Comparison of ENCODE assay signal across 12 cellular contexts in genomic region chr12:6198556-6198955, GRCh38. TPM values are rescaled to one million over a fixed set of nuclear protein-coding genes. Genes with fewer than 3 reads are reported as not detected.
DNase-seq lines count a peak whose midpoint lies in the region; ATAC-seq and TF ChIP-seq lines count a peak whose summit lies in the region.
"Had no signal": no experiment of that assay in that cellular context is flagged by ENCODE, and none has a peak within 500 bp of the region (broad histone marks: within the 10 kb centered on the region; RNA-seq: fewer than 3 reads in every experiment).

No MANE protein-coding gene starts in this region.

- peaks cover 12% of the 10 kb centered on the region; the same call in 1 of the 2 replicates for H4K20me1 ChIP-seq in IMR-90 (ENCODE audit: insufficient read depth, low read length)

- H3K4ac ChIP-seq in IMR-90 (ENCODE audit: low read depth, low read length) = no peak overlapping the region

- TF ChIP-seq EP300 in tibial nerve (IDR thresholded peaks at IDR 0.05) = no peak

- peak overlapping the region; percentile 2 for H2AK9ac ChIP-seq in IMR-90 (replicated peaks; ENCODE audit: low read depth, low read length, poor library complexity)

- no peak overlapping the region for H3K4me2 ChIP-seq in IMR-90 (ENCODE audit: low read depth, low read length)

- dilution Hi-C loops in IMR-90 (cut with HindIII; ENCODE audit: low sequenced_read_pairs, unreplicated experiment) = no loop called here

- CTCF ChIA-PET in IMR-90 (lab: Yijun Ruan, JAX) = interaction anchor here (1.6 kb wide), 1 partner anchor 80 kb away, joined by 4 read pairs; no protein-coding TSS in a partner anchor

- no peaks in the 10 kb centered on the region for H3K36me3 ChIP-seq in IMR-90 (ENCODE audit: control insufficient read depth, insufficient read depth, low read length)
- no peaks in the 10 kb centered on the region for H3K36me3 ChIP-seq in mucosa of rectum (ENCODE audit: control insufficient read depth in 2 of 2, insufficient read depth in 2 of 2, low read length in 2 of 2)
- H3K36me3 ChIP-seq in tibial nerve = no peaks in the 10 kb centered on the region

- no peak overlapping the region for H2AFZ ChIP-seq in IMR-90 (replicated peaks; ENCODE audit: low read length, poor library complexity)

- H4K91ac ChIP-seq in IMR-90 (ENCODE audit: insufficient read depth, low read depth, low read length) = no peak overlapping the region

- BruUV-seq in IMR-90 (replicated peaks; lab: Mats Ljungman, UMichigan) = no TSS peak

- TF ChIP-seq RAD21 in IMR-90 (IDR thresholded peaks at IDR 0.05; ENCODE audit: low read length) = no peak

- H3K27me3 ChIP-seq in IMR-90 (ENCODE audit: control insufficient read depth, insufficient read depth, low read length) = no peaks in the 10 kb centered on the region; the same call in 1 of the 2 replicates
- H3K27me3 ChIP-seq in mucosa of rectum (ENCODE audit: control insufficient read depth in 2 of 2, insufficient read depth in 2 of 2, low read length in 2 of 2) = peaks cover 0 to 2% of the 10 kb centered on the region in 2 donors
- H3K27me3 ChIP-seq in tibial nerve = no peaks in the 10 kb centered on the region

- H3K27ac Mint-ChIP-seq in brain = peak overlapping the region in 3 of 5 experiments; percentile 71 to 83 (median 79)
- no peak overlapping the region for H3K27ac Mint-ChIP-seq in immature natural killer cell
- H3K27ac Mint-ChIP-seq: activated CD4-positive, alpha-beta memory T cell treated with anti-CD3 and anti-CD28 coated beads, Interleukin-2, amount 10 ng/mL, durations not matched to agents 7 days and 5 days; mesothelial cell of epicardium had no signal

- H2BK20ac ChIP-seq in IMR-90 (ENCODE audit: low read depth, low read length) = no peak overlapping the region; the same call in 1 of the 2 replicates

- peak overlapping the region; percentile 23; the same call in 1 of the 2 replicates for H2AK5ac ChIP-seq in IMR-90 (ENCODE audit: low read depth, low read length)

- POLR2A ChIA-PET in IMR-90 (lab: Charles Lee; ENCODE audit: unreplicated experiment) = no interaction called here

- H3K4me1 Mint-ChIP-seq in brain (peaks cover 73% of the 10 kb centered on the region), immature natural killer cell (peaks cover 5 to 6% of the 10 kb centered on the region in 2 donors)

- H2BK15ac ChIP-seq in IMR-90 (ENCODE audit: low read depth, low read length) = no peak overlapping the region

- no peak for ATAC-seq in IMR-90 (ENCODE audit: low read depth)

- peak overlapping the region; percentile 32; the same call in 1 of the 2 replicates for H2BK120ac ChIP-seq in IMR-90 (ENCODE audit: low read depth, low read length)

- intact Hi-C loops in IMR-90 (cut with micrococcal nuclease) = loop anchor here (5.0 kb wide), 1 partner anchor 269 kb away; no protein-coding TSS in a partner anchor

- H3K18ac ChIP-seq in IMR-90 (ENCODE audit: low read depth, low read length) = no peak overlapping the region

- H3K36me3 Mint-ChIP-seq in brain (no peaks in the 10 kb centered on the region), immature natural killer cell (no peaks in the 10 kb centered on the region)
- H3K36me3 Mint-ChIP-seq: mesothelial cell of epicardium had no signal

- H3K9me3 ChIP-seq in IMR-90 (ENCODE audit: control insufficient read depth, insufficient read depth, low read length) (no peaks in the 10 kb centered on the region), mucosa of rectum (ENCODE audit: control insufficient read depth in 2 of 2, low read length in 2 of 2) (no peaks in the 10 kb centered on the region), tibial nerve (no peaks in the 10 kb centered on the region)

- TF ChIP-seq POLR2A in IMR-90 (IDR thresholded peaks at IDR 0.05; ENCODE audit: low read depth, low read length) (no peak), tibial nerve (IDR thresholded peaks at IDR 0.05) (no peak)

- no peak for DNase-seq in IMR-90
- DNase-seq in tibial nerve (ENCODE audit: low spot score in 2 of 2) = no peak
- DNase-seq in immature natural killer cell = no peak
- DNase-seq in DMS114 treated with DMSO at 0.1 percent for 48 hours (lab: John Stamatoyannopoulos, UW; ENCODE audit: unreplicated experiment) = no peak
- no peak for DNase-seq in NCI-H2196 (lab: John Stamatoyannopoulos, UW; ENCODE audit: unreplicated experiment)
- DNase-seq: activated CD4-positive, alpha-beta memory T cell treated with anti-CD3 and anti-CD28 coated beads, Interleukin-2, amount 10 ng/mL, durations not matched to agents 7 days and 5 days; anterior cingulate cortex; effector CD4-positive, alpha-beta T cell; NCI-H1930 had no signal

- H3K4me3 Mint-ChIP-seq in brain (peak overlapping the region in 3 of 5 experiments; percentile 4 to 86 (median 28)), immature natural killer cell (no peak overlapping the region)
- H3K4me3 Mint-ChIP-seq: activated CD4-positive, alpha-beta memory T cell treated with anti-CD3 and anti-CD28 coated beads, Interleukin-2, amount 10 ng/mL, durations not matched to agents 7 days and 5 days had no signal

- no peak overlapping the region; the same call in 1 of the 2 replicates for H3K23ac ChIP-seq in IMR-90 (ENCODE audit: low read depth, low read length)

- no peak overlapping the region for H4K5ac ChIP-seq in IMR-90 (ENCODE audit: low read depth, low read length)

- H3K9ac ChIP-seq in IMR-90 (ENCODE audit: low read depth, low read length) (no peak overlapping the region), mucosa of rectum (ENCODE audit: low read depth in 1 of 2, low read length in 2 of 2) (peak overlapping the region; percentile 35 to 77)

- H3K27me3 Mint-ChIP-seq in brain (peaks cover 59% of the 10 kb centered on the region), immature natural killer cell (ENCODE audit: low read depth in 3 of 3) (peaks cover 6 to 15% (median 14%) of the 10 kb centered on the region in 3 donors)

- H3K79me1 ChIP-seq in IMR-90 (ENCODE audit: low read depth in 1 of 2, low read length in 2 of 2) = peaks cover 3 to 27% of the 10 kb centered on the region in 2 experiments; a peak in 2 of 4 replicates

- TF ChIP-seq CTCF in IMR-90 (conservative IDR thresholded peaks at IDR 0.05; ENCODE audit: low read depth, low read length) (no peak), brain (conservative IDR thresholded peaks at IDR 0.05) (no peak), tibial nerve (IDR thresholded peaks at IDR 0.05) (no peak)

- H3K56ac ChIP-seq in IMR-90 (ENCODE audit: extremely low read depth, insufficient read depth, low read length) = no peak overlapping the region

- H3K27ac ChIP-seq in IMR-90 (ENCODE audit: insufficient read depth, low read length) (no peak overlapping the region), mucosa of rectum (ENCODE audit: low read depth in 2 of 2, low read length in 2 of 2) (peak overlapping the region; percentile 93 to 98), tibial nerve (peak overlapping the region; percentile 9 to 99 (median 96))

- H3K9me3 Mint-ChIP-seq in brain (no peaks in the 10 kb centered on the region), immature natural killer cell (no peaks in the 10 kb centered on the region)
- H3K9me3 Mint-ChIP-seq: activated CD4-positive, alpha-beta memory T cell treated with anti-CD3 and anti-CD28 coated beads, Interleukin-2, amount 10 ng/mL, durations not matched to agents 7 days and 5 days; mesothelial cell of epicardium had no signal

- in situ Hi-C loops in IMR-90 (cut with MboI; ENCODE audit: low sequenced_read_pairs) = loop anchor here (25.0 kb wide), 1 partner anchor 264 kb away; the partner anchor contains the start of genes TAPBPL and VAMP1

- H3K4me1 ChIP-seq in IMR-90 (ENCODE audit: control insufficient read depth, insufficient read depth, low read length) = peaks cover 18% of the 10 kb centered on the region
- H3K4me1 ChIP-seq in mucosa of rectum (ENCODE audit: control insufficient read depth in 2 of 2, insufficient read depth in 2 of 2, low read length in 2 of 2) = peaks cover 38 to 61% of the 10 kb centered on the region in 2 donors
- H3K4me1 ChIP-seq in tibial nerve = peaks cover 0 to 58% (median 20%) of the 10 kb centered on the region in 4 donors

- H4K8ac ChIP-seq in IMR-90 (ENCODE audit: low read depth in 2 of 2, low read length in 2 of 2) = no peak overlapping the region

- H3K4me3 ChIP-seq in IMR-90 (ENCODE audit: insufficient read depth, low read depth, low read length) (no peak overlapping the region), mucosa of rectum (ENCODE audit: low read length in 2 of 2) (no peak overlapping the region), tibial nerve (no peak overlapping the region)

- no peak overlapping the region for H2BK5ac ChIP-seq in IMR-90 (ENCODE audit: low read depth, low read length, poor library complexity, severe bottlenecking)

- H3K14ac ChIP-seq in IMR-90 (replicated peaks; ENCODE audit: low read depth, low read length) = no peak overlapping the region

- WGBS in IMR-90 (ENCODE audit: extremely low coverage in 2 of 2, insufficient read length in 1 of 2), 2 experiments = 92% methylated on average over 4 of the region's 6 CpGs; no CpG with 5 or more reads in 1 of the 2 experiments
- 88 to 90% methylated on average over 6 of the region's 6 CpGs for WGBS in tibial nerve, 2 donors

- H3K9me1 ChIP-seq in IMR-90 (ENCODE audit: insufficient read depth, low read length) = peaks cover 16% of the 10 kb centered on the region

TF ChIP-seq in IMR-90, 13 proteins besides CTCF, POLR2A, EP300 and RAD21:
- TF ChIP-seq MAZ (IDR thresholded peaks at IDR 0.05; ENCODE audit: borderline replicate concordance, low read depth, low read length) (no peak), RFX5 (IDR thresholded peaks at IDR 0.05; ENCODE audit: low read depth, low read length) (no peak), ELK1 (IDR thresholded peaks at IDR 0.05; ENCODE audit: borderline replicate concordance, low read depth, low read length) (no peak), FOS (IDR thresholded peaks at IDR 0.05; ENCODE audit: low read depth, low read length) (no peak), NFE2L2 (IDR thresholded peaks at IDR 0.05; ENCODE audit: low read depth, low read length) (no peak), MAFK (IDR thresholded peaks at IDR 0.05; ENCODE audit: low read depth, low read length) (no peak)
TF ChIP-seq in IMR-90: peak in this region for 0.

RNA-seq across cellular contexts. Expression of gene CD9, which starts 1.6 kb away (rescaled TPM):
- total RNA-seq in IMR-90 (2012; rRNA removed) = 48.8 and 70.0 TPM in 2 replicates
- polyA plus RNA-seq in IMR-90 (2012; rRNA removed) = 69.1 and 70.9 TPM in 2 replicates
- 50.1 and 55.3 TPM in 2 replicates for polyA plus RNA-seq in IMR-90 (2012; cell fraction: cytosol; rRNA removed)
- polyA plus RNA-seq in IMR-90 (2012; cell fraction: nucleus; rRNA removed; ENCODE audit: low replicate concordance) = 19.2 and 35.5 TPM in 2 replicates
- polyA plus RNA-seq in brain (ENCODE audit: insufficient read depth, low read depth, low replicate concordance) = 131 TPM
- total RNA-seq in tibial nerve = 100 to 1,000 TPM; 297 to 500 (median 391) TPM
- polyA plus RNA-seq in immature natural killer cell = 1 to 10 TPM; 2.1 to 9.8 (median 5.1) TPM

Comparison
In these comparisons a context has a peak if more than half of its experiments do, and no peak if none do; other contexts are left out.
1. H3K27ac Mint-ChIP-seq: peak in brain (3 of 5); none in immature natural killer cell (0 of 6).
2. H3K4me3 Mint-ChIP-seq: peak in brain (3 of 5); none in immature natural killer cell (0 of 5).